Comparison of ENCODE assay signal across 8 cellular contexts in the genomic region with DNA sequence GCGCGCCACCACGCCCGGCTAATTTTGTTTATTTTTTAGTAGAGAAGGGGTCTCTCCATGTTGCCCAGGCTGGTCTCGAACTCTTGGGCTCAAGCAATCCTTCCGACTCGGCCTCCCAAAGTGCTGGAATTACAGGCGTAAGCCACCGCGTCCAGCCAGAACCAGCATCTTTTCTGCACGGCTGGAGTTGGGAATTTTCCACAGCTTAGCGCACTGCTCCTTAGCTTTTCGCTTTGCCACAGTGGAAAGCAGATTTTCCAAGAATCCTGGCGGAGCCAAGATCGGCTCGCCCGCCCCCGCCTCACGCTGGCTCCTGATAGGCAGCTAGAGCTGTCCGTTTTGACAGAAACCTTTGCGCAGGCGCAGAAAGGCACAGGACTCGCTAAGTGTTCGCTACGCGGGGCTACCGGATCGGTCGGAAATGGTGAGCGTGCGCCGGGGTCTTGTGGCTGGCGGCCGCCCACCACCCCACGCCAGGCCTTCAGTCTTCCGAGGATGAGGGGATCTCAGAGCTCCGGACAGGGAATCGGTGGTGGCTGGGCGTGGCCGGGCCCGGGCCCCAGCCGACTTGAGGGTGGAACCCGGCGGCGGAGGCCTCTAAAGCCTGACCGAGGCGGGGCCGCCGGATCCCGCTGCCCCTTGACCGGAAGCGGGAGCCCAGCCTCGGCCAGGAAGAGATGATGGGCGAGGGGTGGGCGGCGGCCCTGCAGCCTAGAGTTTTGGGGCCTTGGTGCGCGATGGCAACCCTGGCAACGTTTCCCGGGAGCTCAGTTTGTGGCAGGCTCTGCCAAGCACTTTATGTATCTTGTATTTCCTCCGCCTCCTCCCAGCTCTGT. TPM values are rescaled to one million over a fixed set of nuclear protein-coding genes. Genes with fewer than 3 reads are reported as not detected.
DNase-seq lines count a peak whose midpoint lies in the region; ATAC-seq and TF ChIP-seq lines count a peak whose summit lies in the region.

Gene DYNLRB1, plus strand, starts transcription at position 385 of the 836 bp plus-strand sequence. Its CDS starts 37 bp downstream, at position 422.

- peak; percentile 95 for DNase-seq in EH (ENCODE audit: low read depth)
- DNase-seq in H4 (ENCODE audit: low spot score): peak; percentile 93
- DNase-seq in RWPE2 (ENCODE audit: low spot score): peak; percentile 100
- DNase-seq in activated T-helper 2 cell treated with anti-CD3 and anti-CD28 coated beads, Interferon-gamma antibody, Interleukin-2, Interleukin-4, amounts not matched to agents 10 μg/mL and 5 μg/mL and 100 μg/mL, durations not matched to agents 14 hours and 24 hours and 36 hours (ENCODE audit: low spot score): peak; percentile 92
- peak; percentile 95 for DNase-seq in fibroblast of mammary gland (ENCODE audit: low read depth)
- peak; percentile 88 to 98 (median 94) for DNase-seq in naive thymus-derived CD8-positive, alpha-beta T cell
- peak; percentile 90 for DNase-seq in stimulated activated naive B cell treated with anti-CD40 and anti-IgM and Interleukin-4, amounts not matched to agents 10 μg/mL and 1 μg/mL and 100 μg/mL, for 72 hours

- H3K9me3 Mint-ChIP-seq in activated T-helper 2 cell treated with anti-CD3 and anti-CD28 coated beads, Interferon-gamma antibody, Interleukin-2, Interleukin-4, amounts not matched to agents 10 μg/mL and 5 μg/mL and 100 μg/mL, durations not matched to agents 14 hours and 24 hours and 36 hours: no peaks in the 10 kb centered on the region
- H3K9me3 Mint-ChIP-seq in naive thymus-derived CD8-positive, alpha-beta T cell: no peaks in the 10 kb centered on the region
- no peaks in the 10 kb centered on the region for H3K9me3 Mint-ChIP-seq in stimulated activated naive B cell treated with anti-CD40 and anti-IgM and Interleukin-4, amounts not matched to agents 10 μg/mL and 1 μg/mL and 100 μg/mL, for 72 hours

- H3K4me3 Mint-ChIP-seq in activated T-helper 2 cell treated with anti-CD3 and anti-CD28 coated beads, Interferon-gamma antibody, Interleukin-2, Interleukin-4, amounts not matched to agents 10 μg/mL and 5 μg/mL and 100 μg/mL, durations not matched to agents 14 hours and 24 hours and 36 hours (ENCODE audit: low read depth): peak within 1 kb of the TSS; percentile 99
- peak within 1 kb of the TSS; percentile 97 to 100 (median 99) for H3K4me3 Mint-ChIP-seq in naive thymus-derived CD8-positive, alpha-beta T cell
- peak within 1 kb of the TSS; percentile 95 to 99 for H3K4me3 Mint-ChIP-seq in stimulated activated naive B cell treated with anti-CD40 and anti-IgM and Interleukin-4, amounts not matched to agents 10 μg/mL and 1 μg/mL and 100 μg/mL, for 72 hours

- peak within 1 kb of the TSS; percentile 83 for H3K4me3 ChIP-seq in Loucy (ENCODE audit: low read length, poor library complexity, severe bottlenecking)
- H3K4me3 ChIP-seq in RWPE2 (ENCODE audit: severe bottlenecking): peak within 1 kb of the TSS; percentile 88
- peak within 1 kb of the TSS; percentile 91 for H3K4me3 ChIP-seq in fibroblast of mammary gland (ENCODE audit: control insufficient read depth, low read depth, low read length)

- TF ChIP-seq CTCF in Loucy (conservative IDR thresholded peaks at IDR 0.05; ENCODE audit: low read length): no peak
- TF ChIP-seq CTCF in RWPE2 (IDR thresholded peaks at IDR 0.05; ENCODE audit: poor library complexity, severe bottlenecking): no peak
- no peak for TF ChIP-seq CTCF in fibroblast of mammary gland (conservative IDR thresholded peaks at IDR 0.05; ENCODE audit: control insufficient read depth, insufficient read depth, low read depth, low read length)

- POLR2A ChIA-PET in naive thymus-derived CD8-positive, alpha-beta T cell (lab: Charles Lee): interaction anchor here (0.5 to 2.9 kb wide), 14 partner anchors 15 to 1114 kb away, joined by 3 to 19 read pairs (median 5); partner anchors contain the start of genes AHCY, EIF2S2, ITCH and PIGU

- H3K4me1 ChIP-seq in Loucy (ENCODE audit: insufficient read depth, low read length, poor library complexity, severe bottlenecking): peaks cover 29% of the 10 kb centered on the region
- H3K4me1 ChIP-seq in RWPE2 (ENCODE audit: insufficient read depth, poor library complexity, severe bottlenecking): peaks cover 10% of the 10 kb centered on the region

- peaks cover 22% of the 10 kb centered on the region for H3K4me1 Mint-ChIP-seq in activated T-helper 2 cell treated with anti-CD3 and anti-CD28 coated beads, Interferon-gamma antibody, Interleukin-2, Interleukin-4, amounts not matched to agents 10 μg/mL and 5 μg/mL and 100 μg/mL, durations not matched to agents 14 hours and 24 hours and 36 hours (ENCODE audit: low read depth)
- peaks cover 25 to 65% (median 38%) of the 10 kb centered on the region in 4 donors for H3K4me1 Mint-ChIP-seq in naive thymus-derived CD8-positive, alpha-beta T cell
- peaks cover 26 to 48% of the 10 kb centered on the region in 2 donors for H3K4me1 Mint-ChIP-seq in stimulated activated naive B cell treated with anti-CD40 and anti-IgM and Interleukin-4, amounts not matched to agents 10 μg/mL and 1 μg/mL and 100 μg/mL, for 72 hours

- peak; percentile 80 for ATAC-seq in RWPE2 (ENCODE audit: low read depth)
- ATAC-seq in naive thymus-derived CD8-positive, alpha-beta T cell: peak; percentile 79 to 87
- ATAC-seq in stimulated activated naive B cell treated with anti-CD40 and anti-IgM and Interleukin-4, amounts not matched to agents 10 μg/mL and 1 μg/mL and 100 μg/mL, for 72 hours (replicated peaks): peak; percentile 87 to 91

- no peaks in the 10 kb centered on the region for H3K9me2 ChIP-seq in Loucy (replicated peaks; ENCODE audit: low read depth, low read length)

- no peaks in the 10 kb centered on the region for H3K9me3 ChIP-seq in Loucy (ENCODE audit: insufficient read depth, low read depth, low read length)
- H3K9me3 ChIP-seq in RWPE2 (ENCODE audit: severe bottlenecking): no peaks in the 10 kb centered on the region

- intact Hi-C loops in activated T-helper 2 cell treated with anti-CD3 and anti-CD28 coated beads, Interferon-gamma antibody, Interleukin-2, Interleukin-4, amounts not matched to agents 10 μg/mL and 5 μg/mL and 100 μg/mL, durations not matched to agents 14 hours and 24 hours and 36 hours (cut with micrococcal nuclease): loop anchor here (1.0 to 10.0 kb wide), 6 partner anchors 153 to 521 kb away; partner anchors contain the start of genes AHCY, ITCH, PIGU and RALY

- H3K36me3 Mint-ChIP-seq in activated T-helper 2 cell treated with anti-CD3 and anti-CD28 coated beads, Interferon-gamma antibody, Interleukin-2, Interleukin-4, amounts not matched to agents 10 μg/mL and 5 μg/mL and 100 μg/mL, durations not matched to agents 14 hours and 24 hours and 36 hours (ENCODE audit: low read depth): peaks cover 18% of the 10 kb centered on the region
- H3K36me3 Mint-ChIP-seq in naive thymus-derived CD8-positive, alpha-beta T cell: peaks cover 0 to 14% (median 0%) of the 10 kb centered on the region in 3 donors
- peaks cover 13% of the 10 kb centered on the region in 2 donors for H3K36me3 Mint-ChIP-seq in stimulated activated naive B cell treated with anti-CD40 and anti-IgM and Interleukin-4, amounts not matched to agents 10 μg/mL and 1 μg/mL and 100 μg/mL, for 72 hours

- peaks cover 24% of the 10 kb centered on the region for H4K20me1 ChIP-seq in Loucy (ENCODE audit: insufficient read depth, low read length, poor library complexity, severe bottlenecking)

- no peaks in the 10 kb centered on the region for H3K27me3 ChIP-seq in Loucy (ENCODE audit: insufficient read depth, low read length, poor library complexity, severe bottlenecking)
- no peaks in the 10 kb centered on the region for H3K27me3 ChIP-seq in RWPE2 (ENCODE audit: insufficient read depth, poor library complexity, severe bottlenecking)

- H3K27ac Mint-ChIP-seq in activated T-helper 2 cell treated with anti-CD3 and anti-CD28 coated beads, Interferon-gamma antibody, Interleukin-2, Interleukin-4, amounts not matched to agents 10 μg/mL and 5 μg/mL and 100 μg/mL, durations not matched to agents 14 hours and 24 hours and 36 hours: peak within 1 kb of the TSS; percentile 96
- peak within 1 kb of the TSS; percentile 96 to 99 (median 98) for H3K27ac Mint-ChIP-seq in naive thymus-derived CD8-positive, alpha-beta T cell
- H3K27ac Mint-ChIP-seq in stimulated activated naive B cell treated with anti-CD40 and anti-IgM and Interleukin-4, amounts not matched to agents 10 μg/mL and 1 μg/mL and 100 μg/mL, for 72 hours: peak within 1 kb of the TSS; percentile 99

- H3K27ac ChIP-seq in RWPE2 (ENCODE audit: poor library complexity, severe bottlenecking): peak within 1 kb of the TSS; percentile 80

- H3F3A ChIP-seq in Loucy (ENCODE audit: low read depth): no peaks in the 10 kb centered on the region

- peaks cover 53% of the 10 kb centered on the region for H3K79me2 ChIP-seq in Loucy (ENCODE audit: insufficient read depth, low read length)

- H3K9ac ChIP-seq in Loucy (ENCODE audit: low read depth, low read length, poor library complexity, severe bottlenecking): peak within 1 kb of the TSS; percentile 83

- H3K36me3 ChIP-seq in Loucy (ENCODE audit: insufficient read depth, low read length) (peaks cover 2% of the 10 kb centered on the region; the same call in 1 of the 2 replicates), RWPE2 (ENCODE audit: low read depth) (peaks cover 26% of the 10 kb centered on the region)

- peak within 1 kb of the TSS; percentile 97 for H3K4me2 ChIP-seq in Loucy (ENCODE audit: low read depth, low read length, poor library complexity, severe bottlenecking)

- peak within 1 kb of the TSS; percentile 99 for H2AFZ ChIP-seq in Loucy (ENCODE audit: low read length)

- no peaks in the 10 kb centered on the region for H3K27me3 Mint-ChIP-seq in activated T-helper 2 cell treated with anti-CD3 and anti-CD28 coated beads, Interferon-gamma antibody, Interleukin-2, Interleukin-4, amounts not matched to agents 10 μg/mL and 5 μg/mL and 100 μg/mL, durations not matched to agents 14 hours and 24 hours and 36 hours (ENCODE audit: low read depth)
- H3K27me3 Mint-ChIP-seq in naive thymus-derived CD8-positive, alpha-beta T cell: no peaks in the 10 kb centered on the region
- no peaks in the 10 kb centered on the region for H3K27me3 Mint-ChIP-seq in stimulated activated naive B cell treated with anti-CD40 and anti-IgM and Interleukin-4, amounts not matched to agents 10 μg/mL and 1 μg/mL and 100 μg/mL, for 72 hours

RNA-seq across cellular contexts. Expression of gene DYNLRB1, which starts in this region (rescaled TPM):
- total RNA-seq in H4 (2014; rRNA removed; shearing (Covaris generic)): 142 and 180 TPM in 2 replicates
- 104 and 112 TPM in 2 replicates for total RNA-seq in activated T-helper 2 cell treated with anti-CD3 and anti-CD28 coated beads, Interferon-gamma antibody, Interleukin-2, Interleukin-4, amounts not matched to agents 10 μg/mL and 5 μg/mL and 100 μg/mL, durations not matched to agents 14 hours and 24 hours and 36 hours
- 10 to 100 TPM; 60.1 to 67.6 TPM for total RNA-seq in naive thymus-derived CD8-positive, alpha-beta T cell
- polyA plus RNA-seq in naive thymus-derived CD8-positive, alpha-beta T cell: 100 to 1,000 TPM; 216 to 275 (median 268) TPM

Comparison
In these comparisons a context has a peak if more than half of its experiments do, and no peak if none do; other contexts are left out.
1. Peak in every context shown above with its lines: DNase-seq, ATAC-seq, H3K4me3 ChIP-seq and H3K27ac ChIP-seq.